Comparison of ENCODE assay signal across 14 cellular contexts in the genomic region with DNA sequence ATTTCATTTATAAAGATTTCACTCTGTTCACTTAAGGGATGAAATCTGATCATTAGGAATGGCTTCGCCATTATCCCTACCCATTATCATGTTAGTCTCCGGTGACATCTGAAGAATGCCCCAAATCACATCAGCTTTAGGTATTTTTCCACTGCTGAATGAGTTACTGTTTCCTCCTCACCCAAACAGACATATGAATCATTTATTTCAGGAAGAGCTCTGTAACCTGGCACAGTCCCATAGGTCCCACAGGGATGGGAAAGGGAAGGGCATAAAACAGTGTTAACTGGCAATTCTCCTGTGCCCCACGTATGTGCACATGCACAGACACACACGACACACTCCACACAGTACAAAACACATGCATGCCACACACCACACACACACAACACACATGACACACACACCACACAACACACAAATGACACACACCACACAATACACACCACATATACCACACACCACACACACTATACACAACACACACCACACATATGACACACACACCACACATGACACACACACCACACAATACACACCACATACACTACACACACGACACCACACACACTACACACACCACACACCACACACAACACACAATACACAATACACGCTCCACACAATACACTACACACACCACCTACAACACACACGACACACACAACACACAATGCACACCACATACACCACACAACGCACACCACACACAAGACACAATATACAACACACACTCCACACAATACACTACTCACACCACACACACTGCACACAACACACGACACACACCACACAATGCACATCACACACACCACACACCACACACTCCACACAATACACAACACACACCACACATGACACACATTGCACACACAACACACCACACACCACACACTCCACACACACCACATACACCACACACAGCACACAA. TPM values are rescaled to one million over a fixed set of nuclear protein-coding genes. Genes with fewer than 3 reads are reported as not detected.
DNase-seq lines count a peak whose midpoint lies in the region; ATAC-seq, FAIRE-seq and TF ChIP-seq lines count a peak whose summit lies in the region.
"Had no signal": no experiment of that assay in that cellular context is flagged by ENCODE, and none has a peak within 500 bp of the region (broad histone marks: within the 10 kb centered on the region; RNA-seq: fewer than 3 reads in every experiment).

No MANE protein-coding gene starts in this region.

- H3K4me2 ChIP-seq in K562 (ENCODE audit: insufficient read depth, low read length) (no peak overlapping the region), HepG2 (ENCODE audit: low read depth, low read length) (no peak overlapping the region)

- peaks cover 14% of the 10 kb centered on the region for H3K27me3 Mint-ChIP-seq in activated CD4-positive, alpha-beta memory T cell treated with anti-CD3 and anti-CD28 coated beads for 36 hours

- no peaks in the 10 kb centered on the region for H3K36me3 Mint-ChIP-seq in activated CD4-positive, alpha-beta memory T cell treated with anti-CD3 and anti-CD28 coated beads for 36 hours

- H3K4me1 ChIP-seq in K562 (replicated peaks in 1 of 2; ENCODE audit: control insufficient read depth in 2 of 2, insufficient read depth in 2 of 2, low read length in 2 of 2) (no peaks in the 10 kb centered on the region; a peak in 1 of 5 replicates), HepG2 (ENCODE audit: insufficient read depth, low read length) (peaks cover 7% of the 10 kb centered on the region; the same call in 1 of the 2 replicates), upper lobe of left lung (peaks cover 0 to 14% (median 2%) of the 10 kb centered on the region in 4 donors), colonic mucosa (no peaks in the 10 kb centered on the region)
- H3K4me1 ChIP-seq: vagina had no signal

- H3K9ac ChIP-seq in K562 (ENCODE audit: insufficient read depth in 1 of 2, low read depth in 2 of 2, low read length in 2 of 2) (no peak overlapping the region), HepG2 (ENCODE audit: insufficient read depth, low read depth, low read length) (no peak overlapping the region), colonic mucosa (ENCODE audit: low read depth in 2 of 2, low read length in 2 of 2) (no peak overlapping the region)

- FAIRE-seq in K562 (lab: Jason Lieb, UNC), result peak; percentile 82
- peak; percentile 77 for FAIRE-seq in HepG2 (lab: Jason Lieb, UNC)

- no peak for TF ChIP-seq EP300 in K562 (IDR thresholded peaks at IDR 0.05; ENCODE audit: low read length)
- no peak for TF ChIP-seq EP300 in HepG2 (IDR thresholded peaks at IDR 0.05; ENCODE audit: low read depth in 2 of 2, low read length in 2 of 2)
- no peak for TF ChIP-seq EP300 in HepG2 (CRISPR knock-in tag; IDR thresholded peaks at IDR 0.05; ENCODE audit: borderline replicate concordance)
- peak in 1 of 4 donors; percentile 7 for TF ChIP-seq EP300 in upper lobe of left lung (IDR thresholded peaks at IDR 0.05)

- H3K79me2 ChIP-seq in K562 (ENCODE audit: control insufficient read depth, insufficient read depth, low read length) (no peaks in the 10 kb centered on the region), HepG2 (ENCODE audit: insufficient read depth, low read length) (no peaks in the 10 kb centered on the region)

- H3K36me3 ChIP-seq in K562 (ENCODE audit: control insufficient read depth, insufficient read depth, low read length) (no peaks in the 10 kb centered on the region), HepG2 (replicated peaks in 1 of 2; ENCODE audit: control insufficient read depth in 1 of 2, insufficient read depth in 2 of 2, low read length in 2 of 2) (no peaks in the 10 kb centered on the region), upper lobe of left lung (no peaks in the 10 kb centered on the region), colonic mucosa (no peaks in the 10 kb centered on the region)
- H3K36me3 ChIP-seq: vagina had no signal

- 1% methylated on average over 8 of the region's 9 CpGs for WGBS in K562 (ENCODE audit: insufficient coverage, low coverage, missing lambda C conversion rate)
- 19% methylated on average over 9 of the region's 9 CpGs for WGBS in HepG2 (ENCODE audit: low lambda C conversion rate)
- WGBS in upper lobe of left lung, 2 donors, result 75 to 78% methylated on average over 9 of the region's 9 CpGs

- H3K27ac ChIP-seq in K562 (ENCODE audit: extremely low read depth, low read depth, low read length), result no peak overlapping the region
- no peak overlapping the region for H3K27ac ChIP-seq in HepG2 (ENCODE audit: extremely low read length, insufficient read depth, low read length)
- no peak overlapping the region for H3K27ac ChIP-seq in upper lobe of left lung
- H3K27ac ChIP-seq in colonic mucosa, result no peak overlapping the region
- H3K27ac ChIP-seq: C4-2B, skin epidermis, vagina had no signal

- POLR2A ChIA-PET in K562 (lab: Yijun Ruan, JAX), result no interaction called here
- POLR2A ChIA-PET in HepG2 (lab: Yijun Ruan, JAX), result no interaction called here
- POLR2A ChIA-PET in activated CD4-positive, alpha-beta memory T cell treated with anti-CD3 and anti-CD28 coated beads for 36 hours (lab: Charles Lee), result no interaction called here

- H3K27me3 ChIP-seq in K562 (ENCODE audit: control insufficient read depth in 2 of 2, insufficient read depth in 2 of 2, low read length in 2 of 2) (peaks cover 1 to 55% of the 10 kb centered on the region in 2 experiments), HepG2 (ENCODE audit: control insufficient read depth in 1 of 2, insufficient read depth in 2 of 2, low read length in 2 of 2) (peaks cover 0 to 22% of the 10 kb centered on the region in 2 experiments), upper lobe of left lung (no peaks in the 10 kb centered on the region), colonic mucosa (peaks cover 6% of the 10 kb centered on the region)
- H3K27me3 ChIP-seq: vagina had no signal

- TF ChIP-seq POLR2A in K562 (conservative IDR thresholded peaks at IDR 0.05) (no peak), HepG2 (IDR thresholded peaks at IDR 0.05; ENCODE audit: insufficient read depth in 1 of 2, low read depth in 2 of 2, low read length in 2 of 2) (no peak), upper lobe of left lung (IDR thresholded peaks at IDR 0.05) (no peak)

- H2AFZ ChIP-seq in K562 (ENCODE audit: low read depth, low read length), result no peak overlapping the region
- no peak overlapping the region for H2AFZ ChIP-seq in HepG2 (ENCODE audit: low read length)

- H3K27ac Mint-ChIP-seq in activated CD4-positive, alpha-beta memory T cell treated with anti-CD3 and anti-CD28 coated beads for 36 hours, result no peak overlapping the region
- H3K27ac Mint-ChIP-seq: naive B cell had no signal

- no peak for TF ChIP-seq RAD21 in K562 (CRISPR knock-in tag; conservative IDR thresholded peaks at IDR 0.05 in 1 of 2, IDR thresholded peaks at IDR 0.05 in 1 of 2)
- no peak for TF ChIP-seq RAD21 in HepG2 (CRISPR knock-in tag; IDR thresholded peaks at IDR 0.05)

- TF ChIP-seq CTCF in K562 (IDR thresholded peaks at IDR 0.05 in 2 of 3, conservative IDR thresholded peaks at IDR 0.05 in 1 of 3; ENCODE audit: insufficient read depth in 2 of 3, low read depth in 1 of 3, low read length in 3 of 3), result no peak
- no peak for TF ChIP-seq CTCF in HepG2 (CRISPR knock-in tag; IDR thresholded peaks at IDR 0.05)
- TF ChIP-seq CTCF in upper lobe of left lung (IDR thresholded peaks at IDR 0.05), result no peak
- TF ChIP-seq CTCF in colonic mucosa (IDR thresholded peaks at IDR 0.05), result no peak

- in situ Hi-C loops in K562 (cut with MboI) (no loop called here), HepG2 (cut with HindIII; ENCODE audit: extremely low pct_ligation_motif_present, low pct_unique_long_range_greater_than_20kb) (no loop called here)

- peaks cover 9% of the 10 kb centered on the region for H3K9me3 Mint-ChIP-seq in activated CD4-positive, alpha-beta memory T cell treated with anti-CD3 and anti-CD28 coated beads for 36 hours

- intact Hi-C loops in K562 (cut with micrococcal nuclease), result no loop called here
- intact Hi-C loops in HepG2 (cut with micrococcal nuclease; ENCODE audit: unreplicated experiment), result no loop called here
- intact Hi-C loops in colonic mucosa (cut with DNase I), result no loop called here
- intact Hi-C loops in activated CD4-positive, alpha-beta memory T cell treated with anti-CD3 and anti-CD28 coated beads for 36 hours (cut with micrococcal nuclease), result no loop called here

- H4K20me1 ChIP-seq in K562 (replicated peaks; ENCODE audit: control insufficient read depth, insufficient read depth, low read length), result no peaks in the 10 kb centered on the region; the same call in 1 of the 2 replicates
- H4K20me1 ChIP-seq in HepG2 (ENCODE audit: insufficient read depth, low read length), result no peaks in the 10 kb centered on the region

- H3K4me3 ChIP-seq in K562 (no peak overlapping the region), HepG2 (replicated peaks in 1 of 3; ENCODE audit: insufficient read depth in 1 of 3, low read depth in 2 of 3, low read length in 3 of 3) (no peak overlapping the region), upper lobe of left lung (no peak overlapping the region), colonic mucosa (no peak overlapping the region)
- H3K4me3 ChIP-seq: skin epidermis, vagina had no signal

- H3K9me3 ChIP-seq in K562 (replicated peaks; ENCODE audit: control insufficient read depth, insufficient read depth, low read depth, low read length) (no peaks in the 10 kb centered on the region; the same call in 1 of the 2 replicates), HepG2 (ENCODE audit: low read length) (no peaks in the 10 kb centered on the region), upper lobe of left lung (no peaks in the 10 kb centered on the region), colonic mucosa (no peaks in the 10 kb centered on the region)
- H3K9me3 ChIP-seq: vagina had no signal

- peaks cover 8% of the 10 kb centered on the region for H3K4me1 Mint-ChIP-seq in activated CD4-positive, alpha-beta memory T cell treated with anti-CD3 and anti-CD28 coated beads for 36 hours (ENCODE audit: low read depth)
- H3K4me1 Mint-ChIP-seq: naive B cell had no signal

- DNase-seq in AG20443 (ENCODE audit: low spot score), result peak; percentile 47
- peak; percentile 80 for DNase-seq in HT1080 (ENCODE audit: low read depth)
- DNase-seq in K562 (ENCODE audit: extremely low read depth in 1 of 4, low spot score in 3 of 4), result no peak
- DNase-seq in HepG2 (ENCODE audit: low spot score), result no peak
- no peak for DNase-seq in upper lobe of left lung
- DNase-seq in colonic mucosa, result no peak
- DNase-seq in activated CD4-positive, alpha-beta memory T cell treated with anti-CD3 and anti-CD28 coated beads for 36 hours, result no peak
- DNase-seq: naive B cell, NCI-H146, T-helper 9 cell had no signal

- no peak overlapping the region for H3K4me3 Mint-ChIP-seq in activated CD4-positive, alpha-beta memory T cell treated with anti-CD3 and anti-CD28 coated beads for 36 hours
- H3K4me3 Mint-ChIP-seq: naive B cell had no signal

- no peaks in the 10 kb centered on the region for H3K9me1 ChIP-seq in K562 (ENCODE audit: control insufficient read depth, insufficient read depth, low read length)

- BruUV-seq in K562 (replicated peaks; lab: Mats Ljungman, UMichigan), result no TSS peak
- no TSS peak for BruUV-seq in HepG2 (replicated peaks; lab: Mats Ljungman, UMichigan)

- ATAC-seq in K562 (no peak), HepG2 (no peak), HG02970 (IDR thresholded peaks at IDR 0.05; ENCODE audit: low FRiP score, unreplicated experiment) (no peak), upper lobe of left lung (ENCODE audit: low FRiP score in 2 of 2) (no peak)

- CTCF ChIA-PET in K562 (lab: Yijun Ruan, JAX; ENCODE audit: low intra/inter-chr PET ratio) (no interaction called here), HepG2 (lab: Yijun Ruan, JAX; ENCODE audit: low intra/inter-chr PET ratio, low total read pairs) (no interaction called here)
- CTCF ChIA-PET in activated CD4-positive, alpha-beta memory T cell treated with anti-CD3 and anti-CD28 coated beads for 36 hours (lab: Charles Lee), result no interaction called here

RNA-seq across cellular contexts. Expression of gene TMEM255B, which starts 15.4 kb away (rescaled TPM):
- 0.26 TPM in 1 of 2 replicates, not detected in the other for total RNA-seq in HT1080 (2014; rRNA removed; shearing (Covaris generic))
- 0.19 and 0.25 TPM in 2 replicates for polyA plus RNA-seq in HT1080 (2015; cell fraction: cytosol; rRNA removed)
- polyA plus RNA-seq in HT1080 (2015; cell fraction: nucleus; rRNA removed), result 0.07 and 0.65 TPM in 2 replicates
- 1.8 and 1.9 TPM in 2 replicates for total RNA-seq in K562 (2011; cell fraction: chromatin; rRNA removed; ENCODE audit: low replicate concordance)
- 1.3 and 1.5 TPM in 2 replicates for total RNA-seq in K562 (2011; cell fraction: nucleolus; rRNA removed)
- 1.1 TPM in 2 replicates for total RNA-seq in K562 (2011; cell fraction: nucleoplasm; rRNA removed)
- total RNA-seq in K562 (2014; rRNA removed) (0.23 and 0.33 TPM in 2 replicates), K562 (2014; rRNA removed; fragmentation: Illumina TruSeq; extraction: Trizol) (0.13 and 0.22 TPM in 2 replicates), K562 (2015; rRNA removed; fragmentation: Illumina TruSeq; extraction: Trizol) (0.30 and 0.36 TPM in 2 replicates), K562 (2021) (0.72 and 0.75 TPM in 2 replicates), HepG2 (2016; rRNA removed; fragmentation: Illumina TruSeq; extraction: Trizol) (0.03 TPM in 1 of 2 replicates, not detected in the other), upper lobe of left lung (10 to 100 TPM in 3 of 6 donors, 1 to 10 TPM in 3; 1.4 to 39.0 (median 13.8) TPM), colonic mucosa (1 to 10 TPM; 3.0 to 4.2 TPM)
- polyA plus RNA-seq in K562 (2011; rRNA removed) (0.20 and 0.45 TPM in 2 replicates), K562 (2014; fragmentation: Illumina TruSeq; extraction: Trizol) (0.42 and 0.46 TPM in 2 replicates), K562 (2014; fragmentation: Nextera tagmentation; extraction: Ambion mirVana) (under 1 TPM; 0.01 to 0.04 TPM), K562 (2014; rRNA removed) (0.40 and 0.46 TPM in 2 replicates), HepG2 (2011; rRNA removed) (0.01 TPM in 1 of 2 replicates, not detected in the other)
- 0.19 and 0.65 TPM in 2 replicates for polyA plus RNA-seq in K562 (2011; cell fraction: cytosol; rRNA removed)
- 0.46 and 0.76 TPM in 2 replicates for polyA plus RNA-seq in K562 (2011; cell fraction: nucleus; rRNA removed)
- polyA plus RNA-seq in K562 (2012), result 0.57 and 2.2 TPM in 2 replicates
- 1.1 and 1.3 TPM in 2 replicates for polyA minus RNA-seq in K562 (2011; rRNA and poly(A)+ RNA removed)
- polyA minus RNA-seq in K562 (2011; cell fraction: cytosol; rRNA and poly(A)+ RNA removed), result 0.38 and 0.73 TPM in 2 replicates
- polyA minus RNA-seq in K562 (2011; cell fraction: nucleus; rRNA and poly(A)+ RNA removed), result 0.27 and 0.89 TPM in 2 replicates
- not detected in 2 replicates for total RNA-seq in HepG2 (2016; cell fraction: cytosol; rRNA removed; fragmentation: Illumina TruSeq; extraction: Trizol; ENCODE audit: low read depth)
- total RNA-seq in HepG2 (2016; cell fraction: insoluble cytoplasmic fraction; rRNA removed; fragmentation: Illumina TruSeq; extraction: Trizol), result not detected in 2 replicates
- total RNA-seq in HepG2 (2016; cell fraction: membrane; rRNA removed; fragmentation: Illumina TruSeq; extraction: Trizol), result not detected in 2 replicates
- total RNA-seq in HepG2 (2016; cell fraction: nucleus; rRNA removed; fragmentation: Illumina TruSeq; extraction: Trizol), result not detected in 2 replicates
- polyA plus RNA-seq in HepG2 (2011; cell fraction: cytosol; rRNA removed), result 0.01 and 0.12 TPM in 2 replicates
- 0.02 and 0.03 TPM in 2 replicates for polyA plus RNA-seq in HepG2 (2011; cell fraction: nucleus; rRNA removed)
- polyA plus RNA-seq in HepG2 (2012), result 0.11 TPM in 1 of 2 replicates, not detected in the other
- polyA plus RNA-seq in HepG2 (2016; cell fraction: cytosol; fragmentation: Illumina TruSeq; extraction: Trizol; ENCODE audit: low read depth), result not detected in 2 replicates
- not detected in 2 replicates for polyA plus RNA-seq in HepG2 (2016; cell fraction: insoluble cytoplasmic fraction; fragmentation: Illumina TruSeq; extraction: Trizol; ENCODE audit: low read depth)
- polyA plus RNA-seq in HepG2 (2016; cell fraction: membrane; fragmentation: Illumina TruSeq; extraction: Trizol; ENCODE audit: low read depth), result not detected in 2 replicates
- not detected in 2 replicates for polyA plus RNA-seq in HepG2 (2016; cell fraction: nucleus; fragmentation: Illumina TruSeq; extraction: Trizol; ENCODE audit: insufficient read depth, low read depth)
- polyA minus RNA-seq in HepG2 (2011; rRNA and poly(A)+ RNA removed; ENCODE audit: low replicate concordance), result not detected in 2 replicates
- polyA minus RNA-seq in HepG2 (2011; cell fraction: cytosol; rRNA and poly(A)+ RNA removed), result not detected in 2 replicates
- polyA minus RNA-seq in HepG2 (2011; cell fraction: nucleus; rRNA and poly(A)+ RNA removed), result 0.12 and 0.13 TPM in 2 replicates
- under 1 TPM; 0.61 to 0.88 TPM for total RNA-seq in activated CD4-positive, alpha-beta memory T cell treated with anti-CD3 and anti-CD28 coated beads for 36 hours

Comparison
In these comparisons a context has a peak if more than half of its experiments do, and no peak if none do; other contexts are left out.
1. DNase-seq: peak in AG20443 (single experiment) and HT1080 (single experiment); none in K562 (0 of 4), HepG2 (single experiment), upper lobe of left lung (0 of 2), colonic mucosa (single experiment) and activated CD4-positive, alpha-beta memory T cell treated with anti-CD3 and anti-CD28 coated beads for 36 hours (single experiment).